Comparison of ENCODE assay signal across 17 cellular contexts in the genomic region with DNA sequence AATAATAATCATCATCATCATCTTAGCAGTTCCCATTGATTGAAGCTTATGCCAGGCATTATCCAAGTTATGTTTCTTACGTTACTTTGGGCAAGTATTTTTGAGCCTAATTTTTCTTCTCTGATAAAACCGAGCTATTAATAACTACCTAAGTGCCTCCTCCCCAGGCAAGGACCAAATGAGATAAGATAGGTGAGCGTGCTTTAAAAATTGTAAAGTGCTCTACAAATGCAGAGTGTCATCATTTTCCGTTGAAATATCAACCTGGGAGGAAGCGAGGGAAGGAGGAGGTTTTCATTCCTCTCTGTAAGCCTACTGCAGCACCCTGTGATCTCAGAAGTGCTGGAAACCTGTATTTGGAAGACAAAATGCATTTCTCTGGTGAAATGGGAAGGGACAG.
DNase-seq lines count a peak whose midpoint lies in the region; ATAC-seq and TF ChIP-seq lines count a peak whose summit lies in the region.
"Had no signal": no experiment of that assay in that cellular context is flagged by ENCODE, and none has a peak within 500 bp of the region (broad histone marks: within the 10 kb centered on the region; RNA-seq: fewer than 3 reads in every experiment).

No MANE protein-coding gene starts in this region.

- 34 to 49% methylated on average over 5 of the region's 5 CpGs for WGBS in heart right ventricle, 2 donors

- DNase-seq in Right ventricle myocardium inferior (ENCODE audit: missing footprints) (no peak), heart right ventricle (no peak), cardiac muscle cell (ENCODE audit: low read depth in 1 of 2, low spot score in 1 of 2) (peak in 1 of 2 donors; percentile 14), right atrium auricular region (ENCODE audit: low spot score) (no peak), left ventricle myocardium inferior (no peak), breast epithelium (ENCODE audit: low spot score in 2 of 2) (no peak)
- DNase-seq: AML-193; Caco-2; Calu3; CD4-positive, alpha-beta T cell; CD8-positive, alpha-beta T cell; DMS79 treated with DMSO at 0.1 percent for 48 hours; GF-D8 had no signal

- H3K4me1 ChIP-seq in heart right ventricle (peaks cover 0 to under 1% (median 0%) of the 10 kb centered on the region in 9 donors), cardiac muscle cell (ENCODE audit: low read depth) (peaks cover 11% of the 10 kb centered on the region), right atrium auricular region (no peaks in the 10 kb centered on the region), left ventricle myocardium inferior (peaks cover 12% of the 10 kb centered on the region), breast epithelium (no peaks in the 10 kb centered on the region)
- H3K4me1 ChIP-seq: Caco-2 had no signal

- H3K27ac ChIP-seq in heart right ventricle (no peak overlapping the region), cardiac muscle cell (peak overlapping the region; percentile 61), right atrium auricular region (peak overlapping the region in 1 of 2 donors; percentile 22), left ventricle myocardium inferior (replicated peaks) (no peak overlapping the region), breast epithelium (no peak overlapping the region)
- H3K27ac ChIP-seq: 22Rv1; A549; BLaER1 treated with 17β-estradiol and CSF1 and Interleukin-3, amounts not matched to agents 10 nM and 100 nM; C4-2B had no signal

- no peak for TF ChIP-seq POLR2A in breast epithelium (IDR thresholded peaks at IDR 0.05)

- H3K4me3 ChIP-seq in heart right ventricle (no peak overlapping the region), cardiac muscle cell (no peak overlapping the region), right atrium auricular region (no peak overlapping the region), left ventricle myocardium inferior (peak overlapping the region; percentile 23), breast epithelium (no peak overlapping the region)
- H3K4me3 ChIP-seq: A549; BLaER1 treated with 17β-estradiol and CSF1 and Interleukin-3, amounts not matched to agents 10 nM and 100 nM had no signal

- no peak for TF ChIP-seq CTCF in heart right ventricle (IDR thresholded peaks at IDR 0.05)
- TF ChIP-seq CTCF in cardiac muscle cell (IDR thresholded peaks at IDR 0.05; ENCODE audit: low read depth, low read length): no peak
- TF ChIP-seq CTCF in right atrium auricular region (IDR thresholded peaks at IDR 0.05): no peak
- no peak for TF ChIP-seq CTCF in left ventricle myocardium inferior (IDR thresholded peaks at IDR 0.05; ENCODE audit: borderline replicate concordance)
- no peak for TF ChIP-seq CTCF in breast epithelium (IDR thresholded peaks at IDR 0.05)

- H3K27me3 ChIP-seq in heart right ventricle (peaks cover 0 to 4% (median 0%) of the 10 kb centered on the region in 7 donors), cardiac muscle cell (no peaks in the 10 kb centered on the region), right atrium auricular region (no peaks in the 10 kb centered on the region), left ventricle myocardium inferior (ENCODE audit: low read depth) (no peaks in the 10 kb centered on the region), breast epithelium (no peaks in the 10 kb centered on the region)
- H3K27me3 ChIP-seq: BLaER1 treated with 17β-estradiol and CSF1 and Interleukin-3, amounts not matched to agents 10 nM and 100 nM had no signal

- H3K9me3 ChIP-seq in heart right ventricle (peaks cover 0 to 6% (median 0%) of the 10 kb centered on the region in 11 donors), cardiac muscle cell (ENCODE audit: low read depth) (no peaks in the 10 kb centered on the region), right atrium auricular region (no peaks in the 10 kb centered on the region), left ventricle myocardium inferior (replicated peaks) (no peaks in the 10 kb centered on the region), breast epithelium (no peaks in the 10 kb centered on the region)
- H3K9me3 ChIP-seq: A549, Caco-2 had no signal

- intact Hi-C loops in Right ventricle myocardium inferior (cut with DNase I): no loop called here
- intact Hi-C loops in heart right ventricle (cut with DNase I): no loop called here
- intact Hi-C loops in left ventricle myocardium inferior (cut with micrococcal nuclease): no loop called here
- intact Hi-C loops in breast epithelium (cut with DNase I; ENCODE audit: low total_unique reads): no loop called here

- H3K36me3 ChIP-seq in heart right ventricle: no peaks in the 10 kb centered on the region
- no peaks in the 10 kb centered on the region for H3K36me3 ChIP-seq in cardiac muscle cell
- no peaks in the 10 kb centered on the region for H3K36me3 ChIP-seq in right atrium auricular region
- H3K36me3 ChIP-seq in left ventricle myocardium inferior: no peaks in the 10 kb centered on the region
- H3K36me3 ChIP-seq in breast epithelium: no peaks in the 10 kb centered on the region
- H3K36me3 ChIP-seq: BLaER1 treated with 17β-estradiol and CSF1 and Interleukin-3, amounts not matched to agents 10 nM and 100 nM had no signal

- ATAC-seq in Right ventricle myocardium inferior (peak; percentile 44), heart right ventricle (no peak)
- ATAC-seq: A549; CD8-positive, alpha-beta T cell had no signal
